Comparison of ENCODE assay signal across 12 cellular contexts in the genomic region with DNA sequence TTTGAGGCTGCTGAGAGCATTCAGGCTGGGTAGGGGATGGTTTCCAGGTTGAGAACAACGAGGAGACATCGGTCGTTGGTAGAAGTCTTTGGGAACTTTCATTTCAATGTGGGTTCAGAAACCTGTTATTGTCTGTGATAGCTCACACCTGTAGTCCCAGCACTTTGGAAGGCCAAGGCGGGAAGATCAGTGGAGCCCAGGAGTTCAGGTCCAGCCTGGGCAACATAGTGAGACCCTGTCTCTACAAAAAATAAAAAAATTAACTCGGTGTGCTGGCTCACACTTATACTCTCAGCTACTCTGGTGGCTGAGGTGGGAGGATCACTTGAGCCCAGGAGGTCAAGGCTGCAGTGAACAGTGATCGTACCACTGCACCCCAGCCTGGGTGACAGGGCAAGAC. TPM values are rescaled to one million over a fixed set of nuclear protein-coding genes. Genes with fewer than 3 reads are reported as not detected.
DNase-seq lines count a peak whose midpoint lies in the region; ATAC-seq and TF ChIP-seq lines count a peak whose summit lies in the region.
"Had no signal": no experiment of that assay in that cellular context is flagged by ENCODE, and none has a peak within 500 bp of the region (broad histone marks: within the 10 kb centered on the region; RNA-seq: fewer than 3 reads in every experiment).

No MANE protein-coding gene starts in this region.

- peak overlapping the region; percentile 81 for H3K4me2 ChIP-seq in DND-41 (ENCODE audit: insufficient read depth, low read length)

- DNase-seq in DND-41 (no peak), mesothelial cell of epicardium (ENCODE audit: low spot score in 2 of 2, unreplicated experiment in 2 of 2) (no peak), cerebellar cortex (ENCODE audit: low spot score) (no peak), superior temporal gyrus (ENCODE audit: extremely low spot score) (no peak)
- no peak for DNase-seq in activated T-helper 1 cell treated with anti-CD3 and anti-CD28 coated beads, Interleukin-12 subunit alpha, Interleukin-12 subunit beta, Interleukin-2, Interleukin-4 antibody, amounts not matched to agents 30 ng/mL and 10 ng/mL and 1 ng/mL, durations not matched to agents 14 hours and 24 hours and 36 hours (ENCODE audit: low spot score)
- DNase-seq: activated gamma-delta T cell treated with Interleukin-2 at 50 U/mL for 16 hours, Kasumi-1, Peyer's patch had no signal

- peak overlapping the region; percentile 58; the same call in 1 of the 2 replicates for H2AFZ ChIP-seq in DND-41 (ENCODE audit: low read depth, low read length)

- H3K27ac Mint-ChIP-seq in activated T-helper 1 cell treated with anti-CD3 and anti-CD28 coated beads, Interleukin-12 subunit alpha, Interleukin-12 subunit beta, Interleukin-2, Interleukin-4 antibody, amounts not matched to agents 30 ng/mL and 10 ng/mL and 1 ng/mL, durations not matched to agents 14 hours and 24 hours and 36 hours = peak overlapping the region; percentile 25
- H3K27ac Mint-ChIP-seq in mesothelial cell of epicardium = peak overlapping the region; percentile 98

- H3K4me1 ChIP-seq in DND-41 (ENCODE audit: insufficient read depth, low read length) = peaks cover 15% of the 10 kb centered on the region

- H3K27me3 ChIP-seq in DND-41 (ENCODE audit: insufficient read depth, low read length, poor library complexity) = no peaks in the 10 kb centered on the region
- H3K27me3 ChIP-seq: Peyer's patch had no signal

- H3K9me3 ChIP-seq in DND-41 (ENCODE audit: insufficient read depth, low read length, severe bottlenecking) = peaks cover 18% of the 10 kb centered on the region
- H3K9me3 ChIP-seq: Peyer's patch had no signal

- 0 out of 2 replicates have a peak overlapping the region, but pooled peaks have one; percentile 78 for H3K9ac ChIP-seq in DND-41 (ENCODE audit: low read depth, low read length)

- peaks cover 24% of the 10 kb centered on the region for H3K4me1 Mint-ChIP-seq in activated T-helper 1 cell treated with anti-CD3 and anti-CD28 coated beads, Interleukin-12 subunit alpha, Interleukin-12 subunit beta, Interleukin-2, Interleukin-4 antibody, amounts not matched to agents 30 ng/mL and 10 ng/mL and 1 ng/mL, durations not matched to agents 14 hours and 24 hours and 36 hours (ENCODE audit: low read depth)
- peaks cover 17% of the 10 kb centered on the region for H3K4me1 Mint-ChIP-seq in mesothelial cell of epicardium

- peaks cover 17% of the 10 kb centered on the region for H3K36me3 Mint-ChIP-seq in activated T-helper 1 cell treated with anti-CD3 and anti-CD28 coated beads, Interleukin-12 subunit alpha, Interleukin-12 subunit beta, Interleukin-2, Interleukin-4 antibody, amounts not matched to agents 30 ng/mL and 10 ng/mL and 1 ng/mL, durations not matched to agents 14 hours and 24 hours and 36 hours (ENCODE audit: low read depth)
- H3K36me3 Mint-ChIP-seq in mesothelial cell of epicardium = no peaks in the 10 kb centered on the region

- peaks cover 8% of the 10 kb centered on the region for H3K36me3 ChIP-seq in DND-41 (ENCODE audit: insufficient read depth, low read length)
- H3K36me3 ChIP-seq: Peyer's patch had no signal

- H3K9me3 Mint-ChIP-seq in activated T-helper 1 cell treated with anti-CD3 and anti-CD28 coated beads, Interleukin-12 subunit alpha, Interleukin-12 subunit beta, Interleukin-2, Interleukin-4 antibody, amounts not matched to agents 30 ng/mL and 10 ng/mL and 1 ng/mL, durations not matched to agents 14 hours and 24 hours and 36 hours = peaks cover 15% of the 10 kb centered on the region
- peaks cover 9% of the 10 kb centered on the region for H3K9me3 Mint-ChIP-seq in mesothelial cell of epicardium

- H3K4me3 ChIP-seq in DND-41 (ENCODE audit: low read depth in 1 of 2, low read length in 2 of 2) = no peak overlapping the region

- TF ChIP-seq CTCF in 22Rv1 (IDR thresholded peaks at IDR 0.05) (no peak), DND-41 (IDR thresholded peaks at IDR 0.05; ENCODE audit: borderline replicate concordance, extremely low read depth, low read length, poor library complexity, severe bottlenecking) (no peak), mesothelial cell of epicardium (IDR thresholded peaks at IDR 0.05; ENCODE audit: unreplicated experiment) (no peak)

- intact Hi-C loops in activated T-helper 1 cell treated with anti-CD3 and anti-CD28 coated beads, Interleukin-12 subunit alpha, Interleukin-12 subunit beta, Interleukin-2, Interleukin-4 antibody, amounts not matched to agents 30 ng/mL and 10 ng/mL and 1 ng/mL, durations not matched to agents 14 hours and 24 hours and 36 hours (cut with micrococcal nuclease) = loop anchor here (5.0 kb wide), 3 partner anchors 128 to 597 kb away; a partner anchor contains a TSS

- ATAC-seq in DND-41 (ENCODE audit: insufficient read depth, low read depth) (no peak), GM21717 (IDR thresholded peaks at IDR 0.05; ENCODE audit: unreplicated experiment) (no peak), HG02840 (IDR thresholded peaks at IDR 0.05; ENCODE audit: low FRiP score, unreplicated experiment) (no peak)

- peak overlapping the region; percentile 100 for H3K4me3 Mint-ChIP-seq in activated T-helper 1 cell treated with anti-CD3 and anti-CD28 coated beads, Interleukin-12 subunit alpha, Interleukin-12 subunit beta, Interleukin-2, Interleukin-4 antibody, amounts not matched to agents 30 ng/mL and 10 ng/mL and 1 ng/mL, durations not matched to agents 14 hours and 24 hours and 36 hours
- H3K4me3 Mint-ChIP-seq in mesothelial cell of epicardium = peak overlapping the region; percentile 38

- H3K79me2 ChIP-seq in DND-41 (ENCODE audit: insufficient read depth, low read length) = peaks cover 38% of the 10 kb centered on the region

- peaks cover 29% of the 10 kb centered on the region for H4K20me1 ChIP-seq in DND-41 (ENCODE audit: insufficient read depth, low read length)

- H3K27me3 Mint-ChIP-seq in activated T-helper 1 cell treated with anti-CD3 and anti-CD28 coated beads, Interleukin-12 subunit alpha, Interleukin-12 subunit beta, Interleukin-2, Interleukin-4 antibody, amounts not matched to agents 30 ng/mL and 10 ng/mL and 1 ng/mL, durations not matched to agents 14 hours and 24 hours and 36 hours (ENCODE audit: insufficient read depth) = peaks cover 8% of the 10 kb centered on the region
- no peaks in the 10 kb centered on the region for H3K27me3 Mint-ChIP-seq in mesothelial cell of epicardium (ENCODE audit: low read depth)

- peak overlapping the region; percentile 95; the same call in 1 of the 2 replicates for H3K27ac ChIP-seq in 22Rv1
- H3K27ac ChIP-seq in DND-41 (ENCODE audit: low read length) = no peak overlapping the region; the same call in 1 of the 2 replicates

RNA-seq across cellular contexts. Expression of a gene that starts 1.0 kb away (rescaled TPM):
- total RNA-seq in activated T-helper 1 cell treated with anti-CD3 and anti-CD28 coated beads, Interleukin-12 subunit alpha, Interleukin-12 subunit beta, Interleukin-2, Interleukin-4 antibody, amounts not matched to agents 30 ng/mL and 10 ng/mL and 1 ng/mL, durations not matched to agents 14 hours and 24 hours and 36 hours = 32.1 and 32.8 TPM in 2 replicates
- total RNA-seq in mesothelial cell of epicardium = 19.5 to 21.3 TPM (median 21.0 TPM) in 3 replicates

RNA-seq across cellular contexts. Expression of a gene that starts 10.6 kb away (rescaled TPM):
- total RNA-seq in activated T-helper 1 cell treated with anti-CD3 and anti-CD28 coated beads, Interleukin-12 subunit alpha, Interleukin-12 subunit beta, Interleukin-2, Interleukin-4 antibody, amounts not matched to agents 30 ng/mL and 10 ng/mL and 1 ng/mL, durations not matched to agents 14 hours and 24 hours and 36 hours = not detected in 2 replicates
- total RNA-seq in mesothelial cell of epicardium = not detected in 3 replicates
- total RNA-seq: lung microvascular endothelial cell, Peyer's patch had no signal
